Comparison of ENCODE assay signal across 13 cellular contexts in the genomic region with DNA sequence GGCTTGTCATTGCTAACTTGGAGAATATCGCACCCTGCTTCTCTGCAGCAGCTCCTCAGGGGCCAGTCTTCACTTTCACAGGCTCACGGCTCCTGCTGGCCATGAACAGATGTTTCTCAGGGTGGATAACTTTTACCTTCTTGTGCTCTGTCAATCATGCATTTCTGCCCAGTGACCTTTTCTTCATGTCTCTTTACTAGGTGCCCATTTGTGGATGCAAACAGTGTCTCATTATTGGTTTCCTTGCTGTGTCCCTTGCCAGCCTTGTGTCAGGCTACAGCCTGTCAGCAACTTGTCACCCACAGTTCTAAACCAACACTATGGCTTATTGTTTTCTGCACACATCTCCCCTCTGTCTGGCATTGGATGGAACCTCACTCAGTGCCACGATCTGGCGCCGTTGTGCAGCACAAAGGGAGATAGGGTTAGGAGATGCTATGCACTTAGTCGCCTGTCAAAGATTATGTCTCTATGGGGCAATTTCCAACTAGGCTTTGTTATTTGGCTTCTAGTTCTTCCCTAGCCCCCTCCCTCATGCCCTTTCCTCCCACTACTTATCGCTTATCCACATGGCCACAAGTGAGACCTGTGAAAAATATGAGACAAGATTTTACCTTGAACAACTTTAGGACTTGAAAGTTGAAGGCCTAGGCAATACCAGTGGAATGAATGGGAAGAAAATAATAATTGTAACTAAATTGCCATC. TPM values are rescaled to one million over a fixed set of nuclear protein-coding genes. Genes with fewer than 3 reads are reported as not detected.
DNase-seq lines count a peak whose midpoint lies in the region; ATAC-seq and TF ChIP-seq lines count a peak whose summit lies in the region.
"Had no signal": no experiment of that assay in that cellular context is flagged by ENCODE, and none has a peak within 500 bp of the region (broad histone marks: within the 10 kb centered on the region; RNA-seq: fewer than 3 reads in every experiment).

No MANE protein-coding gene starts in this region.

- WGBS in esophagus squamous epithelium, 2 donors, result 68 to 91% methylated on average over 7 of the region's 7 CpGs

- TF ChIP-seq CTCF in esophagus squamous epithelium (IDR thresholded peaks at IDR 0.05), result no peak
- no peak for TF ChIP-seq CTCF in brain microvascular endothelial cell (IDR thresholded peaks at IDR 0.05; ENCODE audit: low read depth, low read length, missing control alignments)
- TF ChIP-seq CTCF in GM13977 (IDR thresholded peaks at IDR 0.05; ENCODE audit: extremely low read depth, insufficient read depth, missing control alignments), result no peak

- intact Hi-C loops in esophagus squamous epithelium (cut with DNase I), result no loop called here

- no peaks in the 10 kb centered on the region for H3K9me3 ChIP-seq in esophagus squamous epithelium

- H3K4me1 ChIP-seq in esophagus squamous epithelium, result no peaks in the 10 kb centered on the region

- H3K36me3 ChIP-seq in esophagus squamous epithelium (no peaks in the 10 kb centered on the region), brain microvascular endothelial cell (replicated peaks) (no peaks in the 10 kb centered on the region)

- in situ Hi-C loops in brain microvascular endothelial cell (cut with HindIII; ENCODE audit: low pct_ligation_motif_present, low sequenced_read_pairs), result no loop called here
- in situ Hi-C loops in GM13977 (cut with MboI; ENCODE audit: low pct_unique_long_range_greater_than_20kb, low sequenced_read_pairs, unreplicated experiment), result no loop called here

- peaks cover 0 to 5% (median 0%) of the 10 kb centered on the region in 4 donors for H3K27me3 ChIP-seq in esophagus squamous epithelium
- no peaks in the 10 kb centered on the region for H3K27me3 ChIP-seq in brain microvascular endothelial cell (replicated peaks)

- H3K4me3 ChIP-seq in esophagus squamous epithelium (no peak overlapping the region), brain microvascular endothelial cell (ENCODE audit: low read depth, low read length) (no peak overlapping the region)

- H3K27ac ChIP-seq in cingulate gyrus (ENCODE audit: low read depth, low read length) (peak overlapping the region; percentile 90), esophagus squamous epithelium (no peak overlapping the region), brain microvascular endothelial cell (no peak overlapping the region)

- no peak for DNase-seq in activated naive CD4-positive, alpha-beta T cell (lab: John Stamatoyannopoulos, UW)
- DNase-seq in esophagus squamous epithelium (lab: John Stamatoyannopoulos, UW) (no peak), brain microvascular endothelial cell (no peak), GM13977 (ENCODE audit: low spot score) (no peak)
- DNase-seq: amniotic stem cell, PC-3 had no signal

- TF ChIP-seq POLR2A in esophagus squamous epithelium (IDR thresholded peaks at IDR 0.05), result no peak

- peak; percentile 21 for ATAC-seq in GM18499 (IDR thresholded peaks at IDR 0.05; ENCODE audit: insufficient read depth, unreplicated experiment)
- ATAC-seq in GM21390 (IDR thresholded peaks at IDR 0.05; ENCODE audit: unreplicated experiment), result peak; percentile 50
- ATAC-seq in HG03095 (IDR thresholded peaks at IDR 0.05; ENCODE audit: unreplicated experiment), result peak; percentile 62
- ATAC-seq: esophagus mucosa, PC-3 had no signal

RNA-seq across cellular contexts. Expression of gene NXPH1, which starts 45.7 kb away (rescaled TPM):
- not detected for total RNA-seq in esophagus squamous epithelium
- total RNA-seq: esophagus mucosa, lung microvascular endothelial cell, PC-3, skeletal muscle tissue had no signal
